In genomic region chr2:86068098-86069047, GRCh38 we compare ENCODE assay signal across 8 cellular contexts. TPM values are rescaled to one million over a fixed set of nuclear protein-coding genes. Genes with fewer than 3 reads are reported as not detected.
DNase-seq lines count a peak whose midpoint lies in the region; ATAC-seq and TF ChIP-seq lines count a peak whose summit lies in the region.

No MANE protein-coding gene starts in this region.

- 66% methylated on average over 12 of the region's 13 CpGs for WGBS in prostate gland

- TF ChIP-seq POLR2A in prostate gland (IDR thresholded peaks at IDR 0.05) = no peak

- no peak for TF ChIP-seq CTCF in prostate gland (IDR thresholded peaks at IDR 0.05)

- peak; percentile 17 for DNase-seq in NCI-H2107 (lab: John Stamatoyannopoulos, UW)
- peak; percentile 73 for DNase-seq in activated effector memory CD4-positive, alpha-beta T cell treated with anti-CD3 and anti-CD28 coated beads, Interleukin-2, amount 50 U/mL, for 16 hours
- DNase-seq in stimulated activated CD4-positive, alpha-beta T cell treated with anti-CD3 and anti-CD28 coated beads, Interleukin-2, amount 100 ng/mL, for 4 hours (ENCODE audit: low read depth) = peak; percentile 28
- DNase-seq in prostate gland (ENCODE audit: low spot score) = no peak
- no peak for DNase-seq in left lobe of liver (ENCODE audit: low spot score)
- no peak for DNase-seq in ACHN
- no peak for DNase-seq in GM03348 (ENCODE audit: low spot score)

- ATAC-seq in GM21447 (IDR thresholded peaks at IDR 0.05; ENCODE audit: unreplicated experiment) (peak; percentile 52), left lobe of liver (no peak)

- H3K4me3 ChIP-seq in prostate gland = no peak overlapping the region

- H3K36me3 ChIP-seq in prostate gland = peaks cover 0 to 13% of the 10 kb centered on the region in 2 donors

- H3K9me3 ChIP-seq in prostate gland = no peaks in the 10 kb centered on the region

- intact Hi-C loops in prostate gland (cut with DNase I) = no loop called here

- H3K27ac ChIP-seq in prostate gland = no peak overlapping the region

- no peaks in the 10 kb centered on the region for H3K27me3 ChIP-seq in prostate gland (replicated peaks; ENCODE audit: insufficient read depth)

- in situ Hi-C loops in ACHN (cut with HindIII; ENCODE audit: low pct_ligation_motif_present, low pct_unique_long_range_greater_than_20kb, low sequenced_read_pairs) = no loop called here

- peaks cover 7% of the 10 kb centered on the region for H3K4me1 ChIP-seq in prostate gland (replicated peaks)

RNA-seq across cellular contexts. Expression of gene POLR1A, which starts 37.3 kb away (rescaled TPM):
- 10 to 100 TPM; 13.0 to 27.4 TPM for total RNA-seq in prostate gland
- total RNA-seq in left lobe of liver = 12.1 TPM

RNA-seq across cellular contexts. Expression of gene PTCD3, which starts 37.7 kb away (rescaled TPM):
- total RNA-seq in prostate gland (10 to 100 TPM; 64.1 to 95.1 TPM), left lobe of liver (44.9 TPM)

Comparison
In these comparisons a context has a peak if more than half of its experiments do, and no peak if none do; other contexts are left out.
1. DNase-seq: peak in NCI-H2107 (single experiment), activated effector memory CD4-positive, alpha-beta T cell treated with anti-CD3 and anti-CD28 coated beads, Interleukin-2, amount 50 U/mL, for 16 hours (single experiment) and stimulated activated CD4-positive, alpha-beta T cell treated with anti-CD3 and anti-CD28 coated beads, Interleukin-2, amount 100 ng/mL, for 4 hours (single experiment); none in prostate gland (single experiment), left lobe of liver (single experiment), ACHN (single experiment) and GM03348 (single experiment).